In genomic region chr12:47841910-47842309, GRCh38 we compare ENCODE assay signal across 30 cellular contexts. TPM values are rescaled to one million over a fixed set of nuclear protein-coding genes. Genes with fewer than 3 reads are reported as not detected.
DNase-seq lines count a peak whose midpoint lies in the region; ATAC-seq and TF ChIP-seq lines count a peak whose summit lies in the region.
"Had no signal": no experiment of that assay in that cellular context is flagged by ENCODE, and none has a peak within 500 bp of the region (broad histone marks: within the 10 kb centered on the region; RNA-seq: fewer than 3 reads in every experiment).

No MANE protein-coding gene starts in this region.

- H3K27me3 ChIP-seq in hepatocyte = peaks cover 3% of the 10 kb centered on the region
- H3K27me3 ChIP-seq: right lobe of liver had no signal

- 46% methylated on average over 4 of the region's 4 CpGs for WGBS in hepatocyte (ENCODE audit: low lambda C conversion rate, missing lambda C conversion rate)

- H3K4me1 ChIP-seq in hepatocyte (ENCODE audit: insufficient read depth) = peaks cover 7% of the 10 kb centered on the region
- H3K4me1 ChIP-seq: right lobe of liver had no signal

- no peak for DNase-seq in activated CD4-positive, alpha-beta T cell treated with anti-CD3 and anti-CD28 coated beads for 36 hours
- DNase-seq in activated CD4-positive, alpha-beta T cell treated with anti-CD3 and anti-CD28 coated beads for 1 hour = no peak
- DNase-seq in amniotic epithelial cell (ENCODE audit: low read depth) (peak; percentile 83), hepatocyte (ENCODE audit: low spot score) (peak; percentile 56), omental fat pad (ENCODE audit: low spot score) (no peak), nucleus accumbens (lab: John Stamatoyannopoulos, UW) (no peak), C1 segment of cervical spinal cord (lab: John Stamatoyannopoulos, UW) (no peak)
- DNase-seq in naive thymus-derived CD8-positive, alpha-beta T cell = no peak
- DNase-seq: activated CD4-positive, alpha-beta T cell treated with anti-CD3 and anti-CD28 coated beads for 48 hours; activated CD8-positive, alpha-beta memory T cell treated with anti-CD3 and anti-CD28 coated beads, Interleukin-2, amount 10 ng/mL, durations not matched to agents 7 days and 5 days; caudate nucleus; CD4-positive, alpha-beta T cell; cortex of kidney; DMS153; effector memory CD8-positive, alpha-beta T cell; H7; left ventricle myocardium superior; NCI-H1092 treated with DMSO at 0.1 percent for 48 hours; NCI-H1930; NCI-H526; right lobe of liver; SHP77; stimulated activated CD4-positive, alpha-beta T cell treated with anti-CD3 and anti-CD28 coated beads, Interleukin-4, amount 100 ng/mL, for 24 hours; stimulated activated naive B cell treated with anti-CD40 and anti-IgM and Interleukin-4, amounts not matched to agents 10 μg/mL and 1 μg/mL and 100 μg/mL, for 72 hours had no signal

- no peak overlapping the region for H3K4me3 Mint-ChIP-seq in activated CD4-positive, alpha-beta T cell treated with anti-CD3 and anti-CD28 coated beads for 36 hours
- no peak overlapping the region for H3K4me3 Mint-ChIP-seq in naive thymus-derived CD8-positive, alpha-beta T cell
- H3K4me3 Mint-ChIP-seq: activated CD8-positive, alpha-beta memory T cell treated with anti-CD3 and anti-CD28 coated beads, Interleukin-2, amount 10 ng/mL, durations not matched to agents 7 days and 5 days; activated naive CD8-positive, alpha-beta T cell; CD4-positive, alpha-beta T cell; effector memory CD8-positive, alpha-beta T cell; natural killer cell treated with Interleukin-12 subunit alpha and Interleukin-12 subunit beta and Interleukin-15 and Interleukin-18, amount 100 ng/mL, for 72 hours; stimulated activated naive B cell treated with anti-CD40 and anti-IgM and Interleukin-4, amounts not matched to agents 10 μg/mL and 1 μg/mL and 100 μg/mL, for 72 hours; T-helper 2 cell treated with Interferon-gamma antibody and Interleukin-4, amounts not matched to agents 5 μg/mL and 100 μg/mL, for 36 hours had no signal

- H3K4me2 ChIP-seq in hepatocyte = no peak overlapping the region

- intact Hi-C loops in activated CD4-positive, alpha-beta T cell treated with anti-CD3 and anti-CD28 coated beads for 36 hours (cut with DNase I, micrococcal nuclease) = loop anchor here in 1 of 2 experiments (2.0 kb wide), 1 partner anchor 107 kb away; no protein-coding TSS in a partner anchor

- H3K36me3 ChIP-seq in hepatocyte (replicated peaks; ENCODE audit: insufficient read depth, low read depth) = no peaks in the 10 kb centered on the region
- H3K36me3 ChIP-seq: esophagus muscularis mucosa, right lobe of liver had no signal

- H3K4me3 ChIP-seq in hepatocyte = no peak overlapping the region
- H3K4me3 ChIP-seq: esophagus muscularis mucosa, right lobe of liver had no signal

- H2AFZ ChIP-seq in hepatocyte = no peak overlapping the region

- no peaks in the 10 kb centered on the region for H3K9me3 Mint-ChIP-seq in activated CD4-positive, alpha-beta T cell treated with anti-CD3 and anti-CD28 coated beads for 36 hours (ENCODE audit: low read depth)
- no peaks in the 10 kb centered on the region for H3K9me3 Mint-ChIP-seq in naive thymus-derived CD8-positive, alpha-beta T cell
- H3K9me3 Mint-ChIP-seq: CD4-positive, alpha-beta T cell; effector memory CD8-positive, alpha-beta T cell; natural killer cell treated with Interleukin-12 subunit alpha and Interleukin-12 subunit beta and Interleukin-15 and Interleukin-18, amount 100 ng/mL, for 72 hours; stimulated activated naive B cell treated with anti-CD40 and anti-IgM and Interleukin-4, amounts not matched to agents 10 μg/mL and 1 μg/mL and 100 μg/mL, for 72 hours; T-helper 2 cell treated with Interferon-gamma antibody and Interleukin-4, amounts not matched to agents 5 μg/mL and 100 μg/mL, for 36 hours had no signal

- no peaks in the 10 kb centered on the region for H3K79me2 ChIP-seq in hepatocyte

- TF ChIP-seq CTCF in hepatocyte (IDR thresholded peaks at IDR 0.05; ENCODE audit: poor library complexity) (no peak), omental fat pad (IDR thresholded peaks at IDR 0.05) (no peak)

- CTCF ChIA-PET in activated CD4-positive, alpha-beta T cell treated with anti-CD3 and anti-CD28 coated beads for 36 hours (lab: Charles Lee) = interaction anchor here (0.7 to 14.5 kb wide), 13 partner anchors 14 to 191 kb away, joined by 3 to 303 read pairs (median 4); no protein-coding TSS in a partner anchor

- peak overlapping the region; percentile 49 for H3K27ac ChIP-seq in hepatocyte
- H3K27ac ChIP-seq: 22Rv1, esophagus muscularis mucosa, right lobe of liver had no signal

- peaks cover 37% of the 10 kb centered on the region for H3K36me3 Mint-ChIP-seq in activated CD4-positive, alpha-beta T cell treated with anti-CD3 and anti-CD28 coated beads for 36 hours (ENCODE audit: low read depth)
- H3K36me3 Mint-ChIP-seq in naive thymus-derived CD8-positive, alpha-beta T cell = no peaks in the 10 kb centered on the region
- H3K36me3 Mint-ChIP-seq: natural killer cell treated with Interleukin-12 subunit alpha and Interleukin-12 subunit beta and Interleukin-15 and Interleukin-18, amount 100 ng/mL, for 72 hours had no signal

- no peaks in the 10 kb centered on the region for H4K20me1 ChIP-seq in hepatocyte (ENCODE audit: insufficient read depth, poor library complexity, severe bottlenecking)

- peaks cover 25% of the 10 kb centered on the region for H3K4me1 Mint-ChIP-seq in activated CD4-positive, alpha-beta T cell treated with anti-CD3 and anti-CD28 coated beads for 36 hours
- peaks cover 10 to 17% (median 14%) of the 10 kb centered on the region in 4 donors for H3K4me1 Mint-ChIP-seq in naive thymus-derived CD8-positive, alpha-beta T cell

- ATAC-seq in activated CD4-positive, alpha-beta T cell treated with anti-CD3 and anti-CD28 coated beads for 36 hours = peak; percentile 6
- peak; percentile 37 for ATAC-seq in omental fat pad (ENCODE audit: low FRiP score)
- no peak for ATAC-seq in naive thymus-derived CD8-positive, alpha-beta T cell
- ATAC-seq: activated CD8-positive, alpha-beta memory T cell treated with anti-CD3 and anti-CD28 coated beads, Interleukin-2, amount 10 ng/mL, durations not matched to agents 7 days and 5 days; effector memory CD8-positive, alpha-beta T cell; left ventricle myocardium superior; natural killer cell treated with Interleukin-12 subunit alpha and Interleukin-12 subunit beta and Interleukin-15 and Interleukin-18, amount 100 ng/mL, for 72 hours; Panc1; right lobe of liver; stimulated activated naive B cell treated with anti-CD40 and anti-IgM and Interleukin-4, amounts not matched to agents 10 μg/mL and 1 μg/mL and 100 μg/mL, for 72 hours had no signal

- H3K27me3 Mint-ChIP-seq in activated CD4-positive, alpha-beta T cell treated with anti-CD3 and anti-CD28 coated beads for 36 hours = no peaks in the 10 kb centered on the region
- peaks cover 0 to 4% (median 0%) of the 10 kb centered on the region in 5 donors for H3K27me3 Mint-ChIP-seq in naive thymus-derived CD8-positive, alpha-beta T cell
- H3K27me3 Mint-ChIP-seq: activated naive CD8-positive, alpha-beta T cell; CD4-positive, alpha-beta T cell; stimulated activated naive B cell treated with anti-CD40 and anti-IgM and Interleukin-4, amounts not matched to agents 10 μg/mL and 1 μg/mL and 100 μg/mL, for 72 hours had no signal

- POLR2A ChIA-PET in activated CD4-positive, alpha-beta T cell treated with anti-CD3 and anti-CD28 coated beads for 36 hours (lab: Charles Lee) = interaction anchor here (0.6 kb wide), 1 partner anchor 109 kb away, joined by 3 read pairs; no protein-coding TSS in a partner anchor
- POLR2A ChIA-PET in naive thymus-derived CD8-positive, alpha-beta T cell (lab: Charles Lee) = interaction anchor here (0.6 to 1.1 kb wide), 3 partner anchors 13 to 40 kb away, joined by 3 to 4 read pairs (median 4); no protein-coding TSS in a partner anchor

- peak overlapping the region; percentile 33 for H3K27ac Mint-ChIP-seq in activated CD4-positive, alpha-beta T cell treated with anti-CD3 and anti-CD28 coated beads for 36 hours
- no peak overlapping the region for H3K27ac Mint-ChIP-seq in naive thymus-derived CD8-positive, alpha-beta T cell
- H3K27ac Mint-ChIP-seq: activated CD8-positive, alpha-beta memory T cell treated with anti-CD3 and anti-CD28 coated beads, Interleukin-2, amount 10 ng/mL, durations not matched to agents 7 days and 5 days; activated naive CD8-positive, alpha-beta T cell; CD4-positive, alpha-beta T cell; effector memory CD8-positive, alpha-beta T cell; stimulated activated naive B cell treated with anti-CD40 and anti-IgM and Interleukin-4, amounts not matched to agents 10 μg/mL and 1 μg/mL and 100 μg/mL, for 72 hours; T-helper 2 cell treated with Interferon-gamma antibody and Interleukin-4, amounts not matched to agents 5 μg/mL and 100 μg/mL, for 36 hours had no signal

- H3K9me2 ChIP-seq in hepatocyte (replicated peaks; ENCODE audit: insufficient read depth) = no peaks in the 10 kb centered on the region

- no peaks in the 10 kb centered on the region for H3K9me3 ChIP-seq in hepatocyte (ENCODE audit: low read depth)
- H3K9me3 ChIP-seq: esophagus muscularis mucosa, right lobe of liver had no signal

RNA-seq across cellular contexts. Expression of gene HDAC7, which starts 22.2 kb away (rescaled TPM):
- total RNA-seq in activated CD4-positive, alpha-beta T cell treated with anti-CD3 and anti-CD28 coated beads for 36 hours = 100 to 1,000 TPM; 331 to 385 TPM
- total RNA-seq in hepatocyte (17.9 and 19.0 TPM in 2 replicates), omental fat pad (100 to 1,000 TPM in 1 of 4 donors, 10 to 100 TPM in 3; 40.3 to 102 (median 62.9) TPM)
- polyA plus RNA-seq in hepatocyte = 41.2 and 45.5 TPM in 2 replicates
- total RNA-seq in naive thymus-derived CD8-positive, alpha-beta T cell = 100 to 1,000 TPM; 160 to 165 TPM
- polyA plus RNA-seq in naive thymus-derived CD8-positive, alpha-beta T cell = 10 to 100 TPM; 10.2 to 30.5 (median 14.3) TPM

Comparison
In these comparisons a context has a peak if more than half of its experiments do, and no peak if none do; other contexts are left out.
1. ATAC-seq: peak in activated CD4-positive, alpha-beta T cell treated with anti-CD3 and anti-CD28 coated beads for 36 hours (single experiment) and omental fat pad (single experiment); none in naive thymus-derived CD8-positive, alpha-beta T cell (0 of 2).
2. DNase-seq: peak in amniotic epithelial cell (single experiment) and hepatocyte (single experiment); none in activated CD4-positive, alpha-beta T cell treated with anti-CD3 and anti-CD28 coated beads for 36 hours (single experiment), activated CD4-positive, alpha-beta T cell treated with anti-CD3 and anti-CD28 coated beads for 1 hour (single experiment), omental fat pad (single experiment), naive thymus-derived CD8-positive, alpha-beta T cell (0 of 10), nucleus accumbens (0 of 56) and C1 segment of cervical spinal cord (0 of 14).